Comparison of ENCODE assay signal across 22 cellular contexts in the genomic region with DNA sequence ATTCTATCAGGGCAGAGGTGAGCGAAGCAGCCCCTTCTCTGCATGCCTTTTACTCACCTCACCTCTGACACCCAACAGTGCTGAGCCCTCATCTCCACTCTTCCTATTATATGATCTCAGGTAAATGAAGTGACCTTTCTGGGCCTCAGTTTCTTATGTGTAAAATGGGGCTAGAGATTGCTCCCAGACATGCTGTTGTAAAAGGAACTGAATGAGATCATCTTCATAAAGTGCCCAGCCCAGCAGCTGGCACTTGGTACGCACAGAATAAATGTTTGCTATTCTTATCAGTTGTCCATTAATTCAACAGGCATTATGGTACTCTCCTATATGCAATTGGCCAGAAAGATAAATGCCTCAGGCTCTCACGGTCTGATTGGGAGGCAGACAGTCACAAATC. TPM values are rescaled to one million over a fixed set of nuclear protein-coding genes. Genes with fewer than 3 reads are reported as not detected.
DNase-seq lines count a peak whose midpoint lies in the region; ATAC-seq and TF ChIP-seq lines count a peak whose summit lies in the region.
"Had no signal": no experiment of that assay in that cellular context is flagged by ENCODE, and none has a peak within 500 bp of the region (broad histone marks: within the 10 kb centered on the region; RNA-seq: fewer than 3 reads in every experiment).

No MANE protein-coding gene starts in this region.

- H3K18ac ChIP-seq in mesendoderm (ENCODE audit: low read length), result no peak overlapping the region

- H3K9me3 ChIP-seq in left lung, result no peaks in the 10 kb centered on the region
- no peaks in the 10 kb centered on the region for H3K9me3 ChIP-seq in OCI-LY7 (ENCODE audit: low read length)
- H3K9me3 ChIP-seq: testis had no signal

- H3K4me1 ChIP-seq in left lung, result peaks cover 0 to 19% of the 10 kb centered on the region in 2 donors
- peaks cover 16% of the 10 kb centered on the region for H3K4me1 ChIP-seq in OCI-LY7 (ENCODE audit: insufficient read depth, low read length, poor library complexity, severe bottlenecking)
- H3K4me1 ChIP-seq in mesendoderm (ENCODE audit: control insufficient read depth, low read depth, low read length), result no peaks in the 10 kb centered on the region

- no peak overlapping the region for H3K23ac ChIP-seq in mesendoderm (ENCODE audit: low read length)

- no peak overlapping the region for H2BK120ac ChIP-seq in mesendoderm (ENCODE audit: low read depth, low read length)

- CTCF ChIA-PET in OCI-LY7 (lab: Charles Lee; ENCODE audit: unreplicated experiment), result no interaction called here

- TF ChIP-seq CTCF in left lung (IDR thresholded peaks at IDR 0.05) (no peak), endothelial cell (IDR thresholded peaks at IDR 0.05; ENCODE audit: unreplicated experiment) (no peak), OCI-LY7 (conservative IDR thresholded peaks at IDR 0.05; ENCODE audit: low read length) (no peak)

- peak; percentile 3 for ATAC-seq in left lung
- ATAC-seq: activated CD8-positive, alpha-beta memory T cell treated with anti-CD3 and anti-CD28 coated beads, Interleukin-2, amount 10 ng/mL, durations not matched to agents 7 days and 5 days; PC-3 had no signal

- peak; percentile 57 for DNase-seq in COLO668 (lab: John Stamatoyannopoulos, UW; ENCODE audit: unreplicated experiment)
- peak; percentile 4 for DNase-seq in Daoy (ENCODE audit: low read depth)
- peak; percentile 48 for DNase-seq in OCI-M1 (lab: John Stamatoyannopoulos, UW)
- no peak for DNase-seq in left lung
- DNase-seq in effector CD4-positive, alpha-beta T cell, result no peak
- DNase-seq in endothelial cell (ENCODE audit: low spot score), result no peak
- DNase-seq in OCI-LY7 (ENCODE audit: low spot score), result no peak
- no peak for DNase-seq in mesendoderm
- DNase-seq: activated CD8-positive, alpha-beta memory T cell treated with anti-CD3 and anti-CD28 coated beads, Interleukin-2, amount 10 ng/mL, durations not matched to agents 7 days and 5 days; activated gamma-delta T cell; AML-193; Calu3; effector CD8-positive, alpha-beta T cell; glutamatergic neuron; naive B cell; NCI-H1436; NCI-H524 treated with DMSO at 0.1 percent for 48 hours; PC-3; T-helper 9 cell; testis had no signal

- no peak overlapping the region for H4K5ac ChIP-seq in mesendoderm (ENCODE audit: low read length)

- no peak overlapping the region for H4K8ac ChIP-seq in mesendoderm (ENCODE audit: low read depth, low read length)

- no peaks in the 10 kb centered on the region for H3K79me1 ChIP-seq in mesendoderm (ENCODE audit: low read length)

- no peaks in the 10 kb centered on the region for H4K20me1 ChIP-seq in OCI-LY7 (ENCODE audit: insufficient read depth, low read length)

- no peak overlapping the region for H3K4ac ChIP-seq in mesendoderm (ENCODE audit: low read depth, low read length)

- no CpG with 5 or more reads among the region's 3 CpGs for WGBS in mesendoderm (ENCODE audit: extremely low coverage, insufficient coverage, low lambda C conversion rate)

- H2BK5ac ChIP-seq in mesendoderm (ENCODE audit: low read length), result no peak overlapping the region

- no peaks in the 10 kb centered on the region for H3K36me3 Mint-ChIP-seq in endothelial cell (ENCODE audit: low read depth, unreplicated experiment)
- H3K36me3 Mint-ChIP-seq: activated CD8-positive, alpha-beta memory T cell treated with anti-CD3 and anti-CD28 coated beads, Interleukin-2, amount 10 ng/mL, durations not matched to agents 7 days and 5 days; naive B cell had no signal

- H3K9me2 ChIP-seq in OCI-LY7 (ENCODE audit: insufficient read depth, low read length), result no peaks in the 10 kb centered on the region

- H3K27me3 ChIP-seq in left lung (no peaks in the 10 kb centered on the region), mesendoderm (ENCODE audit: insufficient read depth, low read length, poor library complexity) (no peaks in the 10 kb centered on the region)
- H3K27me3 ChIP-seq: cardiac muscle cell, testis had no signal

- H2AK5ac ChIP-seq in mesendoderm (ENCODE audit: low read length), result no peak overlapping the region

- no peak overlapping the region for H2BK15ac ChIP-seq in mesendoderm (replicated peaks; ENCODE audit: low read depth)

- H3K27me3 Mint-ChIP-seq in endothelial cell (ENCODE audit: unreplicated experiment), result peaks cover 12% of the 10 kb centered on the region
- H3K27me3 Mint-ChIP-seq: activated CD8-positive, alpha-beta memory T cell treated with anti-CD3 and anti-CD28 coated beads, Interleukin-2, amount 10 ng/mL, durations not matched to agents 7 days and 5 days; naive B cell had no signal

- H2AFZ ChIP-seq in OCI-LY7 (ENCODE audit: low read length), result no peak overlapping the region

- H3K9ac ChIP-seq in mesendoderm (ENCODE audit: low read length), result no peak overlapping the region

- intact Hi-C loops in left lung (cut with DNase I), result no loop called here
- intact Hi-C loops in OCI-LY7 (cut with micrococcal nuclease; ENCODE audit: unreplicated experiment), result no loop called here

- H3K4me2 ChIP-seq in OCI-LY7 (ENCODE audit: low read length) (no peak overlapping the region), mesendoderm (ENCODE audit: low read length) (no peak overlapping the region)
- H3K4me2 ChIP-seq: smooth muscle cell had no signal

- H3K4me3 ChIP-seq in left lung (no peak overlapping the region), OCI-LY7 (ENCODE audit: low read depth, low read length, poor library complexity, severe bottlenecking) (no peak overlapping the region), mesendoderm (ENCODE audit: low read length) (no peak overlapping the region)
- H3K4me3 ChIP-seq: cardiac muscle cell, smooth muscle cell, testis had no signal

- peak overlapping the region in 1 of 2 donors; percentile 41 for H3K27ac ChIP-seq in left lung
- H3K27ac ChIP-seq in OCI-LY7 (ENCODE audit: low read depth, low read length, poor library complexity, severe bottlenecking), result no peak overlapping the region
- H3K27ac ChIP-seq in mesendoderm (ENCODE audit: low read depth, low read length), result no peak overlapping the region
- H3K27ac ChIP-seq: cardiac muscle cell, testis had no signal

- no peaks in the 10 kb centered on the region for H3K9me3 Mint-ChIP-seq in endothelial cell (ENCODE audit: unreplicated experiment)
- H3K9me3 Mint-ChIP-seq: naive B cell had no signal

- H3K79me2 ChIP-seq in OCI-LY7 (ENCODE audit: insufficient read depth, low read depth, low read length), result no peaks in the 10 kb centered on the region
- no peaks in the 10 kb centered on the region for H3K79me2 ChIP-seq in mesendoderm (ENCODE audit: control insufficient read depth, insufficient read depth, low read length)

- H3K36me3 ChIP-seq in left lung (peaks cover 0 to 7% of the 10 kb centered on the region in 2 donors), OCI-LY7 (ENCODE audit: insufficient read depth, low read length) (no peaks in the 10 kb centered on the region), mesendoderm (ENCODE audit: control insufficient read depth, insufficient read depth, low read length) (no peaks in the 10 kb centered on the region)
- H3K36me3 ChIP-seq: cardiac muscle cell had no signal

- H3K4me3 Mint-ChIP-seq in endothelial cell (ENCODE audit: unreplicated experiment), result no peak overlapping the region
- H3K4me3 Mint-ChIP-seq: activated CD8-positive, alpha-beta memory T cell treated with anti-CD3 and anti-CD28 coated beads, Interleukin-2, amount 10 ng/mL, durations not matched to agents 7 days and 5 days; naive B cell had no signal

- H3K56ac ChIP-seq in mesendoderm (ENCODE audit: low read length), result no peak overlapping the region

- H3K4me1 Mint-ChIP-seq in endothelial cell (ENCODE audit: unreplicated experiment), result peaks cover 11% of the 10 kb centered on the region
- H3K4me1 Mint-ChIP-seq: activated CD8-positive, alpha-beta memory T cell treated with anti-CD3 and anti-CD28 coated beads, Interleukin-2, amount 10 ng/mL, durations not matched to agents 7 days and 5 days had no signal

- POLR2A ChIA-PET in OCI-LY7 (lab: Charles Lee), result interaction anchor here (0.9 kb wide), 1 partner anchor 10 kb away, joined by 3 read pairs; a partner anchor contains a TSS

- no TSS peak for BruUV-seq in OCI-LY7 (replicated peaks; lab: Mats Ljungman, UMichigan)

- no peak overlapping the region for H3K27ac Mint-ChIP-seq in endothelial cell (ENCODE audit: unreplicated experiment)
- H3K27ac Mint-ChIP-seq: activated CD8-positive, alpha-beta memory T cell treated with anti-CD3 and anti-CD28 coated beads, Interleukin-2, amount 10 ng/mL, durations not matched to agents 7 days and 5 days; naive B cell had no signal

RNA-seq across cellular contexts. Expression of gene GALK1, which starts 4.5 kb away (rescaled TPM):
- total RNA-seq in Daoy (2014; rRNA removed; shearing (Covaris generic)), result 14.3 and 29.9 TPM in 2 replicates
- 10 to 100 TPM; 38.1 to 39.6 TPM for total RNA-seq in left lung
- total RNA-seq in endothelial cell (ENCODE audit: unreplicated experiment), result 18.0 TPM
- total RNA-seq in OCI-LY7 (2014; rRNA removed; shearing (Covaris generic)), result 88.2 and 99.4 TPM in 2 replicates
- total RNA-seq in OCI-LY7 (2022), result 74.8 and 76.5 TPM in 2 replicates
- polyA plus RNA-seq in mesendoderm (2013, experiment 1 of 2), result 11.8 TPM
- polyA plus RNA-seq in mesendoderm (2013, experiment 2 of 2), result 10.8 TPM

RNA-seq across cellular contexts. Expression of gene UNK, which starts 15.1 kb away (rescaled TPM):
- total RNA-seq in Daoy (2014; rRNA removed; shearing (Covaris generic)), result 36.8 and 40.6 TPM in 2 replicates
- 10 to 100 TPM; 19.8 to 24.6 TPM for total RNA-seq in left lung
- total RNA-seq in endothelial cell (ENCODE audit: unreplicated experiment), result 28.8 TPM
- 41.5 and 44.0 TPM in 2 replicates for total RNA-seq in OCI-LY7 (2014; rRNA removed; shearing (Covaris generic))
- 67.6 and 77.3 TPM in 2 replicates for total RNA-seq in OCI-LY7 (2022)
- 26.1 TPM for polyA plus RNA-seq in mesendoderm (2013, experiment 1 of 2)
- polyA plus RNA-seq in mesendoderm (2013, experiment 2 of 2), result 24.3 TPM

RNA-seq across cellular contexts. Expression of gene ITGB4, which starts 48.3 kb away (rescaled TPM):
- total RNA-seq in Daoy (2014; rRNA removed; shearing (Covaris generic)), result 3.6 and 3.9 TPM in 2 replicates
- total RNA-seq in left lung, result 10 to 100 TPM; 44.1 to 54.8 TPM
- 0.54 TPM for total RNA-seq in endothelial cell (ENCODE audit: unreplicated experiment)
- total RNA-seq in OCI-LY7 (2014; rRNA removed; shearing (Covaris generic)), result 0.66 and 2.0 TPM in 2 replicates
- total RNA-seq in OCI-LY7 (2022), result 1.9 and 3.9 TPM in 2 replicates
- 1.0 TPM for polyA plus RNA-seq in mesendoderm (2013, experiment 1 of 2)
- 1.4 TPM for polyA plus RNA-seq in mesendoderm (2013, experiment 2 of 2)

Comparison
In these comparisons a context has a peak if more than half of its experiments do, and no peak if none do; other contexts are left out.
1. DNase-seq: peak in COLO668 (single experiment), Daoy (single experiment) and OCI-M1 (single experiment); none in left lung (0 of 2), effector CD4-positive, alpha-beta T cell (single experiment), endothelial cell (single experiment), OCI-LY7 (single experiment) and mesendoderm (single experiment).